ENCODE assay signal across 21 cellular contexts in genomic region chr2:210210185-210210584, GRCh38. TPM values are rescaled to one million over a fixed set of nuclear protein-coding genes. Genes with fewer than 3 reads are reported as not detected.
DNase-seq lines count a peak whose midpoint lies in the region; FAIRE-seq and TF ChIP-seq lines count a peak whose summit lies in the region.
"Had no signal": no experiment of that assay in that cellular context is flagged by ENCODE, and none has a peak within 500 bp of the region (broad histone marks: within the 10 kb centered on the region; RNA-seq: fewer than 3 reads in every experiment).

No MANE protein-coding gene starts in this region.

- no peak overlapping the region for H4K12ac ChIP-seq in trophoblast cell (ENCODE audit: low read depth, low read length)

- FAIRE-seq in kidney (lab: Jason Lieb, UNC), result peak; percentile 15
- FAIRE-seq: A549, D721Med, G401.6, GM12891, GM19239 had no signal

- DNase-seq in kidney (no peak), AG08396 (ENCODE audit: low spot score) (no peak), trophoblast cell (no peak), right atrium auricular region (ENCODE audit: low spot score) (no peak)
- DNase-seq: BE2C; C1 segment of cervical spinal cord; Caco-2; Calu3; CD4-positive, alpha-beta T cell; CD8-positive, alpha-beta T cell; DMS79 treated with DMSO at 0.1 percent for 48 hours; GF-D8 had no signal

- no peak overlapping the region for H4K8ac ChIP-seq in trophoblast cell (ENCODE audit: low read depth, low read length)

- H2BK12ac ChIP-seq in trophoblast cell (ENCODE audit: low read length), result no peak overlapping the region

- H2BK120ac ChIP-seq in trophoblast cell (ENCODE audit: insufficient read depth, low read length, poor library complexity), result no peak overlapping the region

- intact Hi-C loops in kidney (cut with DNase I), result no loop called here

- H3K27me3 ChIP-seq in trophoblast cell (ENCODE audit: insufficient read depth, low read length), result no peaks in the 10 kb centered on the region
- no peaks in the 10 kb centered on the region for H3K27me3 ChIP-seq in right atrium auricular region
- H3K27me3 ChIP-seq: BE2C, BLaER1 had no signal

- H3K4me1 ChIP-seq in kidney (ENCODE audit: control insufficient read depth in 1 of 2, insufficient read depth in 1 of 2, low read depth in 1 of 2, low read length in 2 of 2) (no peaks in the 10 kb centered on the region), trophoblast cell (ENCODE audit: control insufficient read depth in 1 of 2, insufficient read depth in 2 of 2, low read length in 2 of 2) (no peaks in the 10 kb centered on the region), right atrium auricular region (no peaks in the 10 kb centered on the region)
- H3K4me1 ChIP-seq: A549, BE2C, BLaER1, Caco-2 had no signal

- no peak overlapping the region for H3K4me2 ChIP-seq in trophoblast cell (ENCODE audit: low read length)
- H3K4me2 ChIP-seq: A549, BLaER1 had no signal

- H3K18ac ChIP-seq in trophoblast cell (ENCODE audit: low read length), result no peak overlapping the region

- no peaks in the 10 kb centered on the region for H3K9me3 ChIP-seq in kidney (ENCODE audit: control insufficient read depth in 1 of 2, low read length in 2 of 2)
- H3K9me3 ChIP-seq in trophoblast cell (ENCODE audit: insufficient read depth, low read depth, low read length), result no peaks in the 10 kb centered on the region
- H3K9me3 ChIP-seq in right atrium auricular region, result no peaks in the 10 kb centered on the region
- H3K9me3 ChIP-seq: A549, BE2C, BLaER1, Caco-2 had no signal

- H3K27ac ChIP-seq in 22Rv1, result peak overlapping the region; percentile 63
- peak overlapping the region; percentile 60 for H3K27ac ChIP-seq in C4-2B
- no peak overlapping the region for H3K27ac ChIP-seq in kidney (ENCODE audit: low read depth in 2 of 2, low read length in 2 of 2)
- no peak overlapping the region for H3K27ac ChIP-seq in trophoblast cell (ENCODE audit: low read depth, low read length)
- H3K27ac ChIP-seq in right atrium auricular region, result no peak overlapping the region
- H3K27ac ChIP-seq: A549, BLaER1 had no signal

- H2AK5ac ChIP-seq in trophoblast cell (ENCODE audit: low read length), result no peak overlapping the region

- H3K9ac ChIP-seq in kidney (ENCODE audit: low read length in 2 of 2) (no peak overlapping the region), trophoblast cell (ENCODE audit: low read length) (no peak overlapping the region)
- H3K9ac ChIP-seq: BLaER1 had no signal

- no peak overlapping the region for H3K14ac ChIP-seq in trophoblast cell (ENCODE audit: low read length)

- no peak overlapping the region for H3K4me3 ChIP-seq in kidney (ENCODE audit: low read length in 2 of 2)
- H3K4me3 ChIP-seq in trophoblast cell (ENCODE audit: low read depth, low read length), result no peak overlapping the region
- H3K4me3 ChIP-seq in right atrium auricular region, result no peak overlapping the region
- H3K4me3 ChIP-seq: A549, BLaER1 had no signal

- no peak overlapping the region for H2AFZ ChIP-seq in trophoblast cell (ENCODE audit: insufficient read depth, low read length, poor library complexity)

- no peaks in the 10 kb centered on the region for H3K79me2 ChIP-seq in trophoblast cell (ENCODE audit: control insufficient read depth, insufficient read depth, low read length, poor library complexity)

- H3K36me3 ChIP-seq in kidney (ENCODE audit: control insufficient read depth in 1 of 2, insufficient read depth in 2 of 2, low read length in 2 of 2) (no peaks in the 10 kb centered on the region), trophoblast cell (ENCODE audit: control insufficient read depth in 1 of 2, insufficient read depth in 2 of 2, low read length in 2 of 2) (peaks cover 4 to 14% of the 10 kb centered on the region in 2 experiments), right atrium auricular region (no peaks in the 10 kb centered on the region)
- H3K36me3 ChIP-seq: BE2C, BLaER1 had no signal

- H3K79me1 ChIP-seq in trophoblast cell (ENCODE audit: low read length), result no peaks in the 10 kb centered on the region

- H3K23ac ChIP-seq in trophoblast cell (ENCODE audit: low read length), result no peak overlapping the region

- H2BK5ac ChIP-seq in trophoblast cell (ENCODE audit: low read depth, low read length, poor library complexity), result no peak overlapping the region

- TF ChIP-seq CTCF in 22Rv1 (IDR thresholded peaks at IDR 0.05) (no peak), C4-2B (conservative IDR thresholded peaks at IDR 0.05) (no peak), kidney (IDR thresholded peaks at IDR 0.05; ENCODE audit: borderline replicate concordance, extremely low read depth, insufficient read depth) (no peak), right atrium auricular region (IDR thresholded peaks at IDR 0.05) (no peak)

- H3K4ac ChIP-seq in trophoblast cell (ENCODE audit: low read depth, low read length), result no peak overlapping the region

- no peak overlapping the region for H4K91ac ChIP-seq in trophoblast cell (ENCODE audit: low read depth, low read length)

- no CpG with 5 or more reads among the region's 1 CpG for WGBS in trophoblast cell (ENCODE audit: extremely low coverage, insufficient coverage, insufficient read length)

RNA-seq across cellular contexts. Expression of gene ACADL, which starts 15.1 kb away (rescaled TPM):
- 21.1 TPM for total RNA-seq in kidney
- 15.7 TPM for polyA plus RNA-seq in kidney (ENCODE audit: insufficient read depth, low read depth, low replicate concordance)
- polyA plus RNA-seq in trophoblast cell (2013), result 18.6 and 19.2 TPM in 2 replicates
- 1 to 10 TPM; 1.4 to 1.9 TPM for total RNA-seq in right atrium auricular region
- total RNA-seq: A172; Caco-2; CD4-positive, alpha-beta T cell; CD8-positive, alpha-beta T cell had no signal

RNA-seq across cellular contexts. Expression of gene KANSL1L, which starts 39.0 kb away (rescaled TPM):
- total RNA-seq in kidney (65.4 TPM), right atrium auricular region (10 to 100 TPM; 16.5 to 19.4 TPM)
- 11.6 TPM for polyA plus RNA-seq in kidney (ENCODE audit: insufficient read depth, low read depth, low replicate concordance)
- polyA plus RNA-seq in trophoblast cell (2013), result 8.7 and 9.9 TPM in 2 replicates

Comparison
In these comparisons a context has a peak if more than half of its experiments do, and no peak if none do; other contexts are left out.
1. H3K27ac ChIP-seq: peak in 22Rv1 (single experiment) and C4-2B (single experiment); none in kidney (0 of 2), trophoblast cell (single experiment) and right atrium auricular region (0 of 2).